In genomic region chrX:1925053-1925481, GRCh38 we compare ENCODE assay signal across 12 cellular contexts.
DNase-seq lines count a peak whose midpoint lies in the region; ATAC-seq and TF ChIP-seq lines count a peak whose summit lies in the region.
"Had no signal": no experiment of that assay in that cellular context is flagged by ENCODE, and none has a peak within 500 bp of the region (broad histone marks: within the 10 kb centered on the region; RNA-seq: fewer than 3 reads in every experiment).

No MANE protein-coding gene starts in this region.

- no peak overlapping the region for H3K4ac ChIP-seq in mesendoderm (ENCODE audit: low read depth, low read length)

- H3K4me1 ChIP-seq in HUES6 (ENCODE audit: control insufficient read depth, insufficient read depth, low read length) (peaks cover 19% of the 10 kb centered on the region), mesendoderm (ENCODE audit: control insufficient read depth, low read depth, low read length) (no peaks in the 10 kb centered on the region), foreskin keratinocyte (no peaks in the 10 kb centered on the region)

- no peak overlapping the region for H2BK120ac ChIP-seq in mesendoderm (ENCODE audit: low read depth, low read length)

- ATAC-seq in foreskin keratinocyte (no peak), Right ventricle myocardium superior (ENCODE audit: poor library complexity) (no peak), HG02642 (IDR thresholded peaks at IDR 0.05; ENCODE audit: poor library complexity, unreplicated experiment) (no peak)
- ATAC-seq: esophagus mucosa had no signal

- H3K9me3 ChIP-seq in HUES6 (ENCODE audit: control insufficient read depth, insufficient read depth, low read depth, low read length) = no peaks in the 10 kb centered on the region
- H3K9me3 ChIP-seq: suprapubic skin had no signal

- H3K9ac ChIP-seq in HUES6 (ENCODE audit: low read length) (peak overlapping the region; percentile 61), mesendoderm (ENCODE audit: low read length) (peak overlapping the region; percentile 14)

- H3K23ac ChIP-seq in mesendoderm (ENCODE audit: low read length) = no peak overlapping the region

- no peaks in the 10 kb centered on the region for H3K79me2 ChIP-seq in mesendoderm (ENCODE audit: control insufficient read depth, insufficient read depth, low read length)

- peak overlapping the region; percentile 86 for H3K27ac ChIP-seq in HUES6 (ENCODE audit: low read depth, low read length)
- H3K27ac ChIP-seq in mesendoderm (ENCODE audit: low read depth, low read length) = peak overlapping the region; percentile 16
- H3K27ac ChIP-seq in foreskin keratinocyte = no peak overlapping the region
- H3K27ac ChIP-seq: suprapubic skin had no signal

- intact Hi-C loops in Right ventricle myocardium superior (cut with DNase I) = no loop called here

- H3K27me3 ChIP-seq in HUES6 (ENCODE audit: control insufficient read depth, insufficient read depth, low read length) (no peaks in the 10 kb centered on the region), mesendoderm (ENCODE audit: insufficient read depth, low read length, poor library complexity) (no peaks in the 10 kb centered on the region), foreskin keratinocyte (no peaks in the 10 kb centered on the region)
- H3K27me3 ChIP-seq: suprapubic skin had no signal

- H3K79me1 ChIP-seq in mesendoderm (ENCODE audit: low read length) = no peaks in the 10 kb centered on the region

- peak overlapping the region; percentile 10 for H3K4me2 ChIP-seq in mesendoderm (ENCODE audit: low read length)

- H4K5ac ChIP-seq in mesendoderm (ENCODE audit: low read length) = no peak overlapping the region

- TF ChIP-seq CTCF in AG10803 (conservative IDR thresholded peaks at IDR 0.05; ENCODE audit: low read length) (no peak), foreskin keratinocyte (conservative IDR thresholded peaks at IDR 0.05) (no peak)

- no peak overlapping the region for H3K56ac ChIP-seq in mesendoderm (ENCODE audit: low read length)

- no peak overlapping the region for H4K8ac ChIP-seq in mesendoderm (ENCODE audit: low read depth, low read length)

- no peak overlapping the region for H2AK5ac ChIP-seq in mesendoderm (ENCODE audit: low read length)

- no peak overlapping the region for H2BK5ac ChIP-seq in mesendoderm (ENCODE audit: low read length)

- H3K36me3 ChIP-seq in HUES6 (ENCODE audit: control insufficient read depth, insufficient read depth, low read length) (no peaks in the 10 kb centered on the region), mesendoderm (ENCODE audit: control insufficient read depth, insufficient read depth, low read length) (no peaks in the 10 kb centered on the region)
- H3K36me3 ChIP-seq: suprapubic skin had no signal

- H3K18ac ChIP-seq in mesendoderm (ENCODE audit: low read length) = no peak overlapping the region

- DNase-seq in AG10803 (ENCODE audit: low read depth) = peak; percentile 8
- peak; percentile 35 for DNase-seq in astrocyte of the hippocampus (ENCODE audit: low read depth, low spot score)
- peak; percentile 87 for DNase-seq in mesendoderm
- DNase-seq in foreskin keratinocyte = no peak
- no peak for DNase-seq in Right ventricle myocardium superior
- DNase-seq in LoVo (ENCODE audit: low spot score) = no peak
- DNase-seq: activated CD4-positive, alpha-beta T cell treated with anti-CD3 and anti-CD28 coated beads for 48 hours; activated T-cell treated with anti-CD3 and anti-CD28 coated beads, Interleukin-2, amount 50 U/mL, for 24 hours had no signal

- H2BK15ac ChIP-seq in mesendoderm (replicated peaks; ENCODE audit: low read depth) = no peak overlapping the region

- H3K4me3 ChIP-seq in AG10803 (ENCODE audit: low read length) (no peak overlapping the region), HUES6 (ENCODE audit: low read depth, low read length) (peak overlapping the region; percentile 37), mesendoderm (ENCODE audit: low read length) (no peak overlapping the region)
- H3K4me3 ChIP-seq: suprapubic skin had no signal

- no CpG with 5 or more reads among the region's 20 CpGs for WGBS in mesendoderm (ENCODE audit: extremely low coverage, insufficient coverage, low lambda C conversion rate)

Comparison
In these comparisons a context has a peak if more than half of its experiments do, and no peak if none do; other contexts are left out.
1. DNase-seq: peak in AG10803 (single experiment), astrocyte of the hippocampus (single experiment) and mesendoderm (single experiment); none in foreskin keratinocyte (0 of 2), Right ventricle myocardium superior (single experiment) and LoVo (single experiment).